20 cellular contexts compared by ENCODE assay signal in the genomic region with DNA sequence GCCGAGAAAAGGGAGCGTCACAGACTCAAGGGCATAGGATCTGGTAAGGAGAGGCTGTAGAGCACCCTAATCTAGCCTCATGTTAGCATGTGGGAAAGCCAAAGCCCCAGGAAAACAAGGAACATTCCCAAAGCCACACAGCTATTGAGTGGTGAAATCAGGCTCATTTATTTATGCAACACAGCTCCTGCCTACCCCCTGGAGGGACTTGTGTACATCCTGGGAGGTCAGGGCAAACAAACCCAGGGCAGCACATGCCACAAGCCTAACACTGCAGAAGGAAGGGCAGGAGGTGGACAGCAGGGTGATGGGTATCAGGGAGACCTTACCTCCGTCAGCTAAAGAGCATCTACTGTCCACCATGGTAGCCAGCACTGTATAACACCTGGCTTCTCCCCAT.
"Had no signal": no experiment of that assay in that cellular context is flagged by ENCODE, and none has a peak within 500 bp of the region (broad histone marks: within the 10 kb centered on the region; RNA-seq: fewer than 3 reads in every experiment).

No MANE protein-coding gene starts in this region.

- H3K27ac ChIP-seq: ascending aorta had no signal

- H3K4me1 ChIP-seq: ascending aorta had no signal

- H3K9me3 Mint-ChIP-seq: activated naive CD4-positive, alpha-beta T cell treated with anti-CD3 and anti-CD28 coated beads, Interleukin-2, amount 50 U/mL, for 24 hours had no signal

- H3K4me3 ChIP-seq: ascending aorta, body of pancreas had no signal

- H3K9me3 ChIP-seq: ascending aorta, body of pancreas, SK-N-SH had no signal

- H3K9ac ChIP-seq: SK-N-SH had no signal

- H3K27ac Mint-ChIP-seq: activated CD8-positive, alpha-beta memory T cell treated with anti-CD3 and anti-CD28 coated beads, Interleukin-2, amount 10 ng/mL, durations not matched to agents 7 days and 5 days; activated naive CD4-positive, alpha-beta T cell treated with anti-CD3 and anti-CD28 coated beads, Interleukin-2, amount 50 U/mL, for 24 hours; activated T-cell treated with anti-CD3 and anti-CD28 coated beads, Interleukin-2, amount 50 U/mL, for 24 hours; activated T-helper 1 cell treated with anti-CD3 and anti-CD28 coated beads, Interleukin-12 subunit alpha, Interleukin-12 subunit beta, Interleukin-2, Interleukin-4 antibody, amounts not matched to agents 30 ng/mL and 10 ng/mL and 1 ng/mL, durations not matched to agents 14 hours and 24 hours and 36 hours; WTC11 had no signal

- H3K9me2 ChIP-seq: SK-N-SH had no signal

- H3K27me3 Mint-ChIP-seq: activated T-cell treated with anti-CD3 and anti-CD28 coated beads, Interleukin-2, amount 50 U/mL, for 24 hours had no signal

- H3K4me2 ChIP-seq: SK-N-SH had no signal

- H3K36me3 ChIP-seq: ascending aorta had no signal

- H3K4me1 Mint-ChIP-seq: activated CD8-positive, alpha-beta memory T cell treated with anti-CD3 and anti-CD28 coated beads, Interleukin-2, amount 10 ng/mL, durations not matched to agents 7 days and 5 days had no signal

- H3K27me3 ChIP-seq: ascending aorta, body of pancreas had no signal

- ATAC-seq: activated CD8-positive, alpha-beta memory T cell treated with anti-CD3 and anti-CD28 coated beads, Interleukin-2, amount 10 ng/mL, durations not matched to agents 7 days and 5 days; body of pancreas; WTC11 had no signal

- H3K4me3 Mint-ChIP-seq: activated CD8-positive, alpha-beta memory T cell treated with anti-CD3 and anti-CD28 coated beads, Interleukin-2, amount 10 ng/mL, durations not matched to agents 7 days and 5 days; activated naive CD4-positive, alpha-beta T cell treated with anti-CD3 and anti-CD28 coated beads, Interleukin-2, amount 50 U/mL, for 24 hours; activated T-cell treated with anti-CD3 and anti-CD28 coated beads, Interleukin-2, amount 50 U/mL, for 24 hours; activated T-helper 1 cell treated with anti-CD3 and anti-CD28 coated beads, Interleukin-12 subunit alpha, Interleukin-12 subunit beta, Interleukin-2, Interleukin-4 antibody, amounts not matched to agents 30 ng/mL and 10 ng/mL and 1 ng/mL, durations not matched to agents 14 hours and 24 hours and 36 hours; WTC11 had no signal

- DNase-seq: activated CD4-positive, alpha-beta T cell treated with anti-CD3 and anti-CD28 coated beads for 48 hours; activated CD4-positive, alpha-beta T cell treated with anti-CD3 and anti-CD28 coated beads, Interleukin-2, amount 50 U/mL, for 48 hours; activated CD4-positive, CD25-positive, alpha-beta regulatory T cell treated with anti-CD3 and anti-CD28 coated beads, Interleukin-2, amount 50 U/mL, for 72 hours; activated CD8-positive, alpha-beta memory T cell treated with anti-CD3 and anti-CD28 coated beads, Interleukin-2, amount 10 ng/mL, durations not matched to agents 7 days and 5 days; activated effector memory CD4-positive, alpha-beta T cell treated with Interleukin-2 at 50 U/mL for 16 hours; activated naive CD4-positive, alpha-beta T cell; activated T-cell treated with anti-CD3 and anti-CD28 coated beads, Interleukin-2, amount 50 U/mL, for 24 hours; body of pancreas; Kasumi-1; NCI-H1105 treated with DMSO at 0.1 percent for 48 hours; NCI-H1436 treated with DMSO at 0.1 percent for 48 hours; NCI-H1930; NCI-H2171; NCI-H226; NCI-H526; SK-N-SH had no signal
